In the genomic region with DNA sequence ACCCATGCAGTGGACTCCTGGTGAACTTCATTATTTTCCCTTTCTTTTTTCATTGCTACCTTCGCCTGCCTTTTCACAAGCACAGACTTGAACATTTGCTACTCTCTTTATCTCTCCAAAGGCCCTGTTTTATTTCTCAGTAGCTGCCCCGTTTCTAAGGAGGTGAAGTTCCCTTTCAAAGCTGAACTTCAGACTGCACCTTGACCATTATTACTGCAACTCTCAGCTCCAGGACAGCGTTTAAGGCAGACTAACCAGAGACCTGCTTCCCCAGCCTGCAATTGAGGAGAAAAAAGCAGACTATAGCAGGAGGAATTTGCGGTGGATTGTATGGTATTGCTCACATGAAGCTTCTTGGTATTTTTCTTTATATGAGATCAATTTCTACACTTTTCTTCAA, we compare ENCODE assay signal across 29 cellular contexts.
"Had no signal": no experiment of that assay in that cellular context is flagged by ENCODE, and none has a peak within 500 bp of the region (broad histone marks: within the 10 kb centered on the region; RNA-seq: fewer than 3 reads in every experiment).

No MANE protein-coding gene starts in this region.

- H3K4me2 ChIP-seq: neural progenitor cell, smooth muscle cell had no signal

- H3K27ac Mint-ChIP-seq: natural killer cell; nephron; neural progenitor cell; progenitor cell of endocrine pancreas; stimulated activated effector memory CD8-positive, alpha-beta T cell treated with anti-CD3 and anti-CD28 coated beads, Interleukin-12 subunit alpha, Interleukin-12 subunit beta, amount 100 ng/mL, for 72 hours; stimulated activated naive CD8-positive, alpha-beta T cell treated with anti-CD3 and anti-CD28 coated beads, Interleukin-15, Interleukin-2, amounts not matched to agents 100 ng/mL and 50 ng/mL, for 24 hours had no signal

- H3K27ac ChIP-seq: neural progenitor cell, ovary, parathyroid adenoma, psoas muscle, right lobe of liver, sigmoid colon, spleen, stomach, thoracic aorta, thyroid gland, tibial nerve, upper lobe of left lung, vagina had no signal

- H3K4me3 ChIP-seq: neural progenitor cell, ovary, psoas muscle, right lobe of liver, sigmoid colon, smooth muscle cell, spleen, stomach, thoracic aorta, thyroid gland, tibial nerve, upper lobe of left lung, vagina had no signal

- H3K36me3 ChIP-seq: neural progenitor cell, ovary, right lobe of liver, sigmoid colon, spleen, stomach, thoracic aorta, thyroid gland, tibial nerve, upper lobe of left lung, vagina had no signal

- H3K4me1 Mint-ChIP-seq: natural killer cell; neural progenitor cell; stimulated activated effector memory CD8-positive, alpha-beta T cell treated with anti-CD3 and anti-CD28 coated beads, Interleukin-12 subunit alpha, Interleukin-12 subunit beta, amount 100 ng/mL, for 72 hours; stimulated activated naive B cell treated with anti-CD40 and anti-IgM and Interleukin-4, amounts not matched to agents 10 μg/mL and 1 μg/mL and 100 μg/mL, for 72 hours had no signal

- H3K4me3 Mint-ChIP-seq: natural killer cell; nephron; neural progenitor cell; stimulated activated effector memory CD8-positive, alpha-beta T cell treated with anti-CD3 and anti-CD28 coated beads, Interleukin-12 subunit alpha, Interleukin-12 subunit beta, amount 100 ng/mL, for 72 hours; stimulated activated naive B cell treated with anti-CD40 and anti-IgM and Interleukin-4, amounts not matched to agents 10 μg/mL and 1 μg/mL and 100 μg/mL, for 72 hours; stimulated activated naive CD8-positive, alpha-beta T cell treated with anti-CD3 and anti-CD28 coated beads, Interleukin-15, Interleukin-2, amounts not matched to agents 100 ng/mL and 50 ng/mL, for 24 hours had no signal

- ATAC-seq: natural killer cell; psoas muscle; right cardiac atrium; right lobe of liver; stimulated activated effector memory CD8-positive, alpha-beta T cell treated with anti-CD3 and anti-CD28 coated beads, Interleukin-12 subunit alpha, Interleukin-12 subunit beta, amount 100 ng/mL, for 72 hours; stimulated activated naive B cell treated with anti-CD40 and anti-IgM and Interleukin-4, amounts not matched to agents 10 μg/mL and 1 μg/mL and 100 μg/mL, for 72 hours had no signal

- H3K4me1 ChIP-seq: neural progenitor cell, parathyroid adenoma, psoas muscle, right lobe of liver, sigmoid colon, spleen, stomach, thyroid gland, tibial nerve, upper lobe of left lung, vagina had no signal

- H3K27me3 Mint-ChIP-seq: stimulated activated naive B cell treated with anti-CD40 and anti-IgM and Interleukin-4, amounts not matched to agents 10 μg/mL and 1 μg/mL and 100 μg/mL, for 72 hours; stimulated activated naive CD8-positive, alpha-beta T cell treated with anti-CD3 and anti-CD28 coated beads, Interleukin-15, Interleukin-2, amounts not matched to agents 100 ng/mL and 50 ng/mL, for 24 hours had no signal

- H3K36me3 Mint-ChIP-seq: natural killer cell; neural progenitor cell; stimulated activated effector memory CD8-positive, alpha-beta T cell treated with anti-CD3 and anti-CD28 coated beads, Interleukin-12 subunit alpha, Interleukin-12 subunit beta, amount 100 ng/mL, for 72 hours; stimulated activated naive B cell treated with anti-CD40 and anti-IgM and Interleukin-4, amounts not matched to agents 10 μg/mL and 1 μg/mL and 100 μg/mL, for 72 hours had no signal

- H3K79me2 ChIP-seq: parathyroid adenoma had no signal

- H3K27me3 ChIP-seq: neural progenitor cell, ovary, right lobe of liver, sigmoid colon, spleen, stomach, thyroid gland, tibial nerve, upper lobe of left lung, vagina had no signal

- H2AFZ ChIP-seq: neural progenitor cell, parathyroid adenoma had no signal

- FAIRE-seq: urothelium cell line had no signal

- DNase-seq: natural killer cell; occipital lobe; ovary; posterior cingulate gyrus; psoas muscle; right cardiac atrium; right lobe of liver; sigmoid colon; spleen; stimulated activated CD4-positive, alpha-beta T cell treated with anti-CD3 and anti-CD28 coated beads, Interleukin-12 subunit alpha, Interleukin-12 subunit beta, amount 100 ng/mL, for 4 hours; stimulated activated CD4-positive, alpha-beta T cell treated with anti-CD3 and anti-CD28 coated beads, Interleukin-1b, Interleukin-23, amount 100 ng/mL, for 48 hours; stimulated activated CD4-positive, alpha-beta T cell treated with anti-CD3 and anti-CD28 coated beads, Interleukin-4, amount 100 ng/mL, for 24 hours; stimulated activated naive B cell treated with anti-CD40 and anti-IgM and Interleukin-4, amounts not matched to agents 10 μg/mL and 1 μg/mL and 100 μg/mL, for 72 hours; stimulated activated naive CD4-positive, alpha-beta T cell treated with Interleukin-2 at 50 U/mL for 16 hours; stomach; thyroid gland; trophoblast cell; upper lobe of left lung had no signal

- H3K9me3 ChIP-seq: ovary, psoas muscle, right lobe of liver, sigmoid colon, spleen, stomach, thoracic aorta, thyroid gland, tibial nerve, upper lobe of left lung, vagina had no signal

- H3K9ac ChIP-seq: neural progenitor cell, parathyroid adenoma had no signal

- H3K9me3 Mint-ChIP-seq: neural progenitor cell had no signal
